Comparison of ENCODE assay signal across 1 cellular context in the genomic region with DNA sequence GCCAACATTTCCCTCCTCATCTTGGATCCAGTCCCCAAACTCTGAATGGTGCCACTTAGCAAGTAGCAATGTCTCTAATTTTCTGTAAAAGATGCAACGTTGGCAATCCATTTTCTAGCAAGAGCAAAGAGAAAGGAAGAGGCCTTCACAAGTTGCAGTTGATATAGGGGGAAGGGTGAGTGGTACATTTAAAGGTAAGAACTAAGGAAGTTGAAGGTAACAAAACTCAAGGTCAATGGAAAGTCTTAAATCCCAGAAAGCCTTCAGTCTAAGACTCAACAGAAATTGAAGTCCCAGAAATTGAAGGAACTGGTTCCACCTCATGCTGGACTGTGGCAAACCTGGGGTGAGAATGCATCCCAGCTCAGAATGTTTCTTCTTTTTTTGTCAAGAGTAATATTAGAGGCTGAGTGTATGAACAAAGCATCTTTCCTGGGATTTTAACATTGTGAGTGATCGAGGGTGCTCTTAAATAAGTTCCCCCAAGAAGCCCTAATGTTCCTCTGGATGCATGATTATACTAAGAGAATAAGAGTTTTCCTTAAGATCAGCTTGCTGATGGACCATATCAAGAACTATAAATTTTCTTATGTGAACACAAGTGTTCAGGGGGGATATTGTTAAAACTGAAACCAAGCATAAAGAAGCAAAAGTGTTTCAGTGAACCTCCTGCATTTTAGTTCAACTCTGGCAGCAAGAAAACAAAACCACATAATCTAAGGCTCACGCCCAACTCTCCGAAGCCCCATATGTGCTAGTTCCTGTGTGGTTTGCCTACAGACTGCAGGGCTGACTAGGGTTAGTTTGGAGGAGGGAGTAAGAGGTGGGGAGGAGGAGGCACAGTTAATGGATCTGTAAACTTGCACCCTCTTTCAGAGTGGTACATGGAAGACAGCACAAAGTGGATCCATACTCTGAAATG.
TF ChIP-seq lines count a peak whose summit lies in the region.

A gene (plus strand): TSS at position 779 of the 922 bp plus-strand sequence. CDS start 46,023 bp downstream, outside the sequence.

TF ChIP-seq in HepG2, 621 proteins besides CTCF, POLR2A, EP300 and RAD21:
- no peak for TF ChIP-seq EHMT2 (IDR thresholded peaks at IDR 0.05; ENCODE audit: borderline replicate concordance, low read depth, low read length)
- TF ChIP-seq ZNF546 (CRISPR knock-in tag; conservative IDR thresholded peaks at IDR 0.05), result no peak
- TF ChIP-seq PITX1 (CRISPR knock-in tag; IDR thresholded peaks at IDR 0.05), result no peak
- TF ChIP-seq, protein P1, sequence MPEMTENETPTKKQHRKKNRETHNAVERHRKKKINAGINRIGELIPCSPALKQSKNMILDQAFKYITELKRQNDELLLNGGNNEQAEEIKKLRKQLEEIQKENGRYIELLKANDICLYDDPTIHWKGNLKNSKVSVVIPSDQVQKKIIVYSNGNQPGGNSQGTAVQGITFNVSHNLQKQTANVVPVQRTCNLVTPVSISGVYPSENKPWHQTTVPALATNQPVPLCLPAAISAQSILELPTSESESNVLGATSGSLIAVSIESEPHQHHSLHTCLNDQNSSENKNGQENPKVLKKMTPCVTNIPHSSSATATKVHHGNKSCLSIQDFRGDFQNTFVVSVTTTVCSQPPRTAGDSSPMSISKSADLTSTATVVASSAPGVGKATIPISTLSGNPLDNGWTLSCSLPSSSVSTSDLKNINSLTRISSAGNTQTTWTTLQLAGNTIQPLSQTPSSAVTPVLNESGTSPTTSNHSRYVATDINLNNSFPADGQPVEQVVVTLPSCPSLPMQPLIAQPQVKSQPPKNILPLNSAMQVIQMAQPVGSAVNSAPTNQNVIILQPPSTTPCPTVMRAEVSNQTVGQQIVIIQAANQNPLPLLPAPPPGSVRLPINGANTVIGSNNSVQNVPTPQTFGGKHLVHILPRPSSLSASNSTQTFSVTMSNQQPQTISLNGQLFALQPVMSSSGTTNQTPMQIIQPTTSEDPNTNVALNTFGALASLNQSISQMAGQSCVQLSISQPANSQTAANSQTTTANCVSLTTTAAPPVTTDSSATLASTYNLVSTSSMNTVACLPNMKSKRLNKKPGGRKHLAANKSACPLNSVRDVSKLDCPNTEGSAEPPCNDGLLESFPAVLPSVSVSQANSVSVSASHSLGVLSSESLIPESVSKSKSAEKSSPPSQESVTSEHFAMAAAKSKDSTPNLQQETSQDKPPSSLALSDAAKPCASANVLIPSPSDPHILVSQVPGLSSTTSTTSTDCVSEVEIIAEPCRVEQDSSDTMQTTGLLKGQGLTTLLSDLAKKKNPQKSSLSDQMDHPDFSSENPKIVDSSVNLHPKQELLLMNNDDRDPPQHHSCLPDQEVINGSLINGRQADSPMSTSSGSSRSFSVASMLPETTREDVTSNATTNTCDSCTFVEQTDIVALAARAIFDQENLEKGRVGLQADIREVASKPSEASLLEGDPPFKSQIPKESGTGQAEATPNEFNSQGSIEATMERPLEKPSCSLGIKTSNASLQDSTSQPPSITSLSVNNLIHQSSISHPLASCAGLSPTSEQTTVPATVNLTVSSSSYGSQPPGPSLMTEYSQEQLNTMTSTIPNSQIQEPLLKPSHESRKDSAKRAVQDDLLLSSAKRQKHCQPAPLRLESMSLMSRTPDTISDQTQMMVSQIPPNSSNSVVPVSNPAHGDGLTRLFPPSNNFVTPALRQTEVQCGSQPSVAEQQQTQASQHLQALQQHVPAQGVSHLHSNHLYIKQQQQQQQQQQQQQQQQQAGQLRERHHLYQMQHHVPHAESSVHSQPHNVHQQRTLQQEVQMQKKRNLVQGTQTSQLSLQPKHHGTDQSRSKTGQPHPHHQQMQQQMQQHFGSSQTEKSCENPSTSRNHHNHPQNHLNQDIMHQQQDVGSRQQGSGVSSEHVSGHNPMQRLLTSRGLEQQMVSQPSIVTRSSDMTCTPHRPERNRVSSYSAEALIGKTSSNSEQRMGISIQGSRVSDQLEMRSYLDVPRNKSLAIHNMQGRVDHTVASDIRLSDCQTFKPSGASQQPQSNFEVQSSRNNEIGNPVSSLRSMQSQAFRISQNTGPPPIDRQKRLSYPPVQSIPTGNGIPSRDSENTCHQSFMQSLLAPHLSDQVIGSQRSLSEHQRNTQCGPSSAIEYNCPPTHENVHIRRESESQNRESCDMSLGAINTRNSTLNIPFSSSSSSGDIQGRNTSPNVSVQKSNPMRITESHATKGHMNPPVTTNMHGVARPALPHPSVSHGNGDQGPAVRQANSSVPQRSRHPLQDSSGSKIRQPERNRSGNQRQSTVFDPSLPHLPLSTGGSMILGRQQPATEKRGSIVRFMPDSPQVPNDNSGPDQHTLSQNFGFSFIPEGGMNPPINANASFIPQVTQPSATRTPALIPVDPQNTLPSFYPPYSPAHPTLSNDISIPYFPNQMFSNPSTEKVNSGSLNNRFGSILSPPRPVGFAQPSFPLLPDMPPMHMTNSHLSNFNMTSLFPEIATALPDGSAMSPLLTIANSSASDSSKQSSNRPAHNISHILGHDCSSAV (CRISPR knock-in tag; IDR thresholded peaks at IDR 0.05; ENCODE audit: borderline replicate concordance), result no peak
- no peak for TF ChIP-seq ZNF775 (CRISPR knock-in tag; IDR thresholded peaks at IDR 0.05; ENCODE audit: borderline replicate concordance)
- TF ChIP-seq ZNF652 (CRISPR knock-in tag; IDR thresholded peaks at IDR 0.05; ENCODE audit: borderline replicate concordance, low read depth), result no peak
- TF ChIP-seq ZNF605 (CRISPR knock-in tag; IDR thresholded peaks at IDR 0.05), result no peak
- TF ChIP-seq, protein P2, sequence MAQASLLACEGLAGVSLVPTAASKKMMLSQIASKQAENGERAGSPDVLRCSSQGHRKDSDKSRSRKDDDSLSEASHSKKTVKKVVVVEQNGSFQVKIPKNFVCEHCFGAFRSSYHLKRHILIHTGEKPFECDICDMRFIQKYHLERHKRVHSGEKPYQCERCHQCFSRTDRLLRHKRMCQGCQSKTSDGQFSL (CRISPR knock-in tag; IDR thresholded peaks at IDR 0.05), result no peak
- no peak for TF ChIP-seq MEIS1 (CRISPR knock-in tag; IDR thresholded peaks at IDR 0.05; ENCODE audit: borderline replicate concordance)
- no peak for TF ChIP-seq ZFP37 (CRISPR knock-in tag; IDR thresholded peaks at IDR 0.05; ENCODE audit: borderline replicate concordance)
- TF ChIP-seq KLF6 (CRISPR knock-in tag; IDR thresholded peaks at IDR 0.05), result no peak
- TF ChIP-seq RARA (CRISPR knock-in tag; IDR thresholded peaks at IDR 0.05), result no peak
- TF ChIP-seq, protein P3, sequence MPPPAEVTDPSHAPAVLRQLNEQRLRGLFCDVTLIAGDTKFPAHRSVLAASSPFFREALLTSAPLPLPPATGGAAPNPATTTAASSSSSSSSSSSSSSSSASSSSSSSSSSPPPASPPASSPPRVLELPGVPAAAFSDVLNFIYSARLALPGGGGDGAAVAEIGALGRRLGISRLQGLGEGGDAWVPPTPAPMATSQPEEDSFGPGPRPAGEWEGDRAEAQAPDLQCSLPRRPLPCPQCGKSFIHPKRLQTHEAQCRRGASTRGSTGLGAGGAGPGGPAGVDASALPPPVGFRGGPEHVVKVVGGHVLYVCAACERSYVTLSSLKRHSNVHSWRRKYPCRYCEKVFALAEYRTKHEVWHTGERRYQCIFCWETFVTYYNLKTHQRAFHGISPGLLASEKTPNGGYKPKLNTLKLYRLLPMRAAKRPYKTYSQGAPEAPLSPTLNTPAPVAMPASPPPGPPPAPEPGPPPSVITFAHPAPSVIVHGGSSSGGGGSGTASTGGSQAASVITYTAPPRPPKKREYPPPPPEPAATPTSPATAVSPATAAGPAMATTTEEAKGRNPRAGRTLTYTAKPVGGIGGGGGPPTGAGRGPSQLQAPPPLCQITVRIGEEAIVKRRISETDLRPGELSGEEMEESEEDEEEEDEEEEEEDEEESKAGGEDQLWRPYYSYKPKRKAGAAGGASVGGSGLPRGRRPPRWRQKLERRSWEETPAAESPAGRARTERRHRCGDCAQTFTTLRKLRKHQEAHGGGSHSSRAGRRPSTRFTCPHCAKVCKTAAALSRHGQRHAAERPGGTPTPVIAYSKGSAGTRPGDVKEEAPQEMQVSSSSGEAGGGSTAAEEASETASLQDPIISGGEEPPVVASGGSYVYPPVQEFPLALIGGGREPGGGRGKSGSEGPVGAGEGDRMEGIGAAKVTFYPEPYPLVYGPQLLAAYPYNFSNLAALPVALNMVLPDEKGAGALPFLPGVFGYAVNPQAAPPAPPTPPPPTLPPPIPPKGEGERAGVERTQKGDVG (CRISPR knock-in tag; IDR thresholded peaks at IDR 0.05; ENCODE audit: borderline replicate concordance), result no peak
- TF ChIP-seq, protein P4, sequence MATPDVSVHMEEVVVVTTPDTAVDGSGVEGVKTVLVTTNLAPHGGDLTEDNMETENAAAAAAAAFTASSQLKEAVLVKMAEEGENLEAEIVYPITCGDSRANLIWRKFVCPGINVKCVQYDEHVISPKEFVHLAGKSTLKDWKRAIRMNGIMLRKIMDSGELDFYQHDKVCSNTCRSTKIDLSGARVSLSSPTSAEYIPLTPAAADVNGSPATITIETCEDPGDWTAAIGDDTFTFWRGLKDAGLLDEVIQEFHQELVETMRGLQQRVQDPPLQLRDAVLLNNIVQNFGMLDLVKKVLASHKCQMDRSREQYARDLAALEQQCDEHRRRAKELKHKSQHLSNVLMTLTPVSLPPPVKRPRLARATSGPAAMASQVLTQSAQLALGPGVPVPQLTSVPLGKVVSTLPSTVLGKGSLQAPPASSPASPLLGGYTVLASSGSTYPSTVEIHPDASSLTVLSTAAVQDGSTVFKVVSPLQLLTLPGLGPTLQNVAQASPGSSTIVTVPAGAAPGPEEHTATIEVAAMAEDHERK (CRISPR knock-in tag; IDR thresholded peaks at IDR 0.05; ENCODE audit: low read depth), result no peak
- TF ChIP-seq ATF7-NPFF (CRISPR knock-in tag; IDR thresholded peaks at IDR 0.05; ENCODE audit: low read depth), result no peak
TF ChIP-seq in HepG2: peak in this region for 0.
